In the genomic region with DNA sequence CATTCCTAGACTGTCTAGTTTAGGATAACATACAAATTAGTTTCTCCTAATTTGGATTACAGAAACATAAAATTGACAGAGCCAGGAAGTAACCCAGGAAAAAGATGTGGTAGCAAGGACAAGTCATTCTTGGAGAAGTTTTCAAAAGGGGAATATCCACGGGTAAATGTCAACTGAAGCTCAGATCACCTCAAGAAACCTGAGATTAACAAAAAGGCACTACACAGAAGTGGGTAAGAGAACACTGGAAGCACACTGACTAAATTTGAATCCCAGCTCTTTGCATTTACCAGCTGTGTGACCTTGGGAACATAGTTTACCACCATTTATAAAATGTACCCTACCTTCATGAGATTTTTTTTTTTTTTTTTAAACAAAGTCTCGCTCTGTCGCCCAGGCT, we compare ENCODE assay signal across 1 cellular context.
TF ChIP-seq lines count a peak whose summit lies in the region.

No MANE protein-coding gene starts in this region.

TF ChIP-seq in GM23338, 12 proteins besides CTCF, POLR2A, EP300 and RAD21 (continued from another document):
- TF ChIP-seq, protein P1, sequence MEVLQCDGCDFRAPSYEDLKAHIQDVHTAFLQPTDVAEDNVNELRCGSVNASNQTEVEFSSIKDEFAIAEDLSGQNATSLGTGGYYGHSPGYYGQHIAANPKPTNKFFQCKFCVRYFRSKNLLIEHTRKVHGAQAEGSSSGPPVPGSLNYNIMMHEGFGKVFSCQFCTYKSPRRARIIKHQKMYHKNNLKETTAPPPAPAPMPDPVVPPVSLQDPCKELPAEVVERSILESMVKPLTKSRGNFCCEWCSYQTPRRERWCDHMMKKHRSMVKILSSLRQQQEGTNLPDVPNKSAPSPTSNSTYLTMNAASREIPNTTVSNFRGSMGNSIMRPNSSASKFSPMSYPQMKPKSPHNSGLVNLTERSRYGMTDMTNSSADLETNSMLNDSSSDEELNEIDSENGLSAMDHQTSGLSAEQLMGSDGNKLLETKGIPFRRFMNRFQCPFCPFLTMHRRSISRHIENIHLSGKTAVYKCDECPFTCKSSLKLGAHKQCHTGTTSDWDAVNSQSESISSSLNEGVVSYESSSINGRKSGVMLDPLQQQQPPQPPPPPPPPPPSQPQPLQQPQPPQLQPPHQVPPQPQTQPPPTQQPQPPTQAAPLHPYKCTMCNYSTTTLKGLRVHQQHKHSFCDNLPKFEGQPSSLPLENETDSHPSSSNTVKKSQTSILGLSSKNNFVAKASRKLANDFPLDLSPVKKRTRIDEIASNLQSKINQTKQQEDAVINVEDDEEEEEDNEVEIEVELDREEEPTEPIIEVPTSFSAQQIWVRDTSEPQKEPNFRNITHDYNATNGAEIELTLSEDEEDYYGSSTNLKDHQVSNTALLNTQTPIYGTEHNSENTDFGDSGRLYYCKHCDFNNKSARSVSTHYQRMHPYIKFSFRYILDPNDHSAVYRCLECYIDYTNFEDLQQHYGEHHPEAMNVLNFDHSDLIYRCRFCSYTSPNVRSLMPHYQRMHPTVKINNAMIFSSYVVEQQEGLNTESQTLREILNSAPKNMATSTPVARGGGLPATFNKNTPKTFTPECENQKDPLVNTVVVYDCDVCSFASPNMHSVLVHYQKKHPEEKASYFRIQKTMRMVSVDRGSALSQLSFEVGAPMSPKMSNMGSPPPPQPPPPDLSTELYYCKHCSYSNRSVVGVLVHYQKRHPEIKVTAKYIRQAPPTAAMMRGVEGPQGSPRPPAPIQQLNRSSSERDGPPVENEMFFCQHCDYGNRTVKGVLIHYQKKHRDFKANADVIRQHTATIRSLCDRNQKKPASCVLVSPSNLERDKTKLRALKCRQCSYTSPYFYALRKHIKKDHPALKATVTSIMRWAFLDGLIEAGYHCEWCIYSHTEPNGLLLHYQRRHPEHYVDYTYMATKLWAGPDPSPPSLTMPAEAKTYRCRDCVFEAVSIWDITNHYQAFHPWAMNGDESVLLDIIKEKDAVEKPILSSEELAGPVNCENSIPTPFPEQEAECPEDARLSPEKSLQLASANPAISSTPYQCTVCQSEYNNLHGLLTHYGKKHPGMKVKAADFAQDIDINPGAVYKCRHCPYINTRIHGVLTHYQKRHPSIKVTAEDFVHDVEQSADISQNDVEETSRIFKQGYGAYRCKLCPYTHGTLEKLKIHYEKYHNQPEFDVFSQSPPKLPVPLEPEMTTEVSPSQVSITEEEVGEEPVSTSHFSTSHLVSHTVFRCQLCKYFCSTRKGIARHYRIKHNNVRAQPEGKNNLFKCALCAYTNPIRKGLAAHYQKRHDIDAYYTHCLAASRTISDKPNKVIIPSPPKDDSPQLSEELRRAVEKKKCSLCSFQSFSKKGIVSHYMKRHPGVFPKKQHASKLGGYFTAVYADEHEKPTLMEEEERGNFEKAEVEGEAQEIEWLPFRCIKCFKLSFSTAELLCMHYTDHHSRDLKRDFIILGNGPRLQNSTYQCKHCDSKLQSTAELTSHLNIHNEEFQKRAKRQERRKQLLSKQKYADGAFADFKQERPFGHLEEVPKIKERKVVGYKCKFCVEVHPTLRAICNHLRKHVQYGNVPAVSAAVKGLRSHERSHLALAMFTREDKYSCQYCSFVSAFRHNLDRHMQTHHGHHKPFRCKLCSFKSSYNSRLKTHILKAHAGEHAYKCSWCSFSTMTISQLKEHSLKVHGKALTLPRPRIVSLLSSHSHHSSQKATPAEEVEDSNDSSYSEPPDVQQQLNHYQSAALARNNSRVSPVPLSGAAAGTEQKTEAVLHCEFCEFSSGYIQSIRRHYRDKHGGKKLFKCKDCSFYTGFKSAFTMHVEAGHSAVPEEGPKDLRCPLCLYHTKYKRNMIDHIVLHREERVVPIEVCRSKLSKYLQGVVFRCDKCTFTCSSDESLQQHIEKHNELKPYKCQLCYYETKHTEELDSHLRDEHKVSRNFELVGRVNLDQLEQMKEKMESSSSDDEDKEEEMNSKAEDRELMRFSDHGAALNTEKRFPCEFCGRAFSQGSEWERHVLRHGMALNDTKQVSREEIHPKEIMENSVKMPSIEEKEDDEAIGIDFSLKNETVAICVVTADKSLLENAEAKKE (CRISPR knock-in tag; IDR thresholded peaks at IDR 0.05) = no peak
- TF ChIP-seq, protein P2, sequence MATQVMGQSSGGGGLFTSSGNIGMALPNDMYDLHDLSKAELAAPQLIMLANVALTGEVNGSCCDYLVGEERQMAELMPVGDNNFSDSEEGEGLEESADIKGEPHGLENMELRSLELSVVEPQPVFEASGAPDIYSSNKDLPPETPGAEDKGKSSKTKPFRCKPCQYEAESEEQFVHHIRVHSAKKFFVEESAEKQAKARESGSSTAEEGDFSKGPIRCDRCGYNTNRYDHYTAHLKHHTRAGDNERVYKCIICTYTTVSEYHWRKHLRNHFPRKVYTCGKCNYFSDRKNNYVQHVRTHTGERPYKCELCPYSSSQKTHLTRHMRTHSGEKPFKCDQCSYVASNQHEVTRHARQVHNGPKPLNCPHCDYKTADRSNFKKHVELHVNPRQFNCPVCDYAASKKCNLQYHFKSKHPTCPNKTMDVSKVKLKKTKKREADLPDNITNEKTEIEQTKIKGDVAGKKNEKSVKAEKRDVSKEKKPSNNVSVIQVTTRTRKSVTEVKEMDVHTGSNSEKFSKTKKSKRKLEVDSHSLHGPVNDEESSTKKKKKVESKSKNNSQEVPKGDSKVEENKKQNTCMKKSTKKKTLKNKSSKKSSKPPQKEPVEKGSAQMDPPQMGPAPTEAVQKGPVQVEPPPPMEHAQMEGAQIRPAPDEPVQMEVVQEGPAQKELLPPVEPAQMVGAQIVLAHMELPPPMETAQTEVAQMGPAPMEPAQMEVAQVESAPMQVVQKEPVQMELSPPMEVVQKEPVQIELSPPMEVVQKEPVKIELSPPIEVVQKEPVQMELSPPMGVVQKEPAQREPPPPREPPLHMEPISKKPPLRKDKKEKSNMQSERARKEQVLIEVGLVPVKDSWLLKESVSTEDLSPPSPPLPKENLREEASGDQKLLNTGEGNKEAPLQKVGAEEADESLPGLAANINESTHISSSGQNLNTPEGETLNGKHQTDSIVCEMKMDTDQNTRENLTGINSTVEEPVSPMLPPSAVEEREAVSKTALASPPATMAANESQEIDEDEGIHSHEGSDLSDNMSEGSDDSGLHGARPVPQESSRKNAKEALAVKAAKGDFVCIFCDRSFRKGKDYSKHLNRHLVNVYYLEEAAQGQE (IDR thresholded peaks at IDR 0.05; ENCODE audit: unreplicated experiment) = no peak
